Comparison of ENCODE assay signal across 15 cellular contexts in genomic region chr5:158660726-158661125, GRCh38.
"Had no signal": no experiment of that assay in that cellular context is flagged by ENCODE, and none has a peak within 500 bp of the region (broad histone marks: within the 10 kb centered on the region; RNA-seq: fewer than 3 reads in every experiment).

No MANE protein-coding gene starts in this region.

- H3K4me1 ChIP-seq: body of pancreas, left ventricle myocardium inferior, thyroid gland, vagina had no signal

- H3K27ac ChIP-seq: body of pancreas, left ventricle myocardium inferior, neutrophil, thyroid gland, vagina had no signal

- DNase-seq: activated CD4-positive, alpha-beta memory T cell treated with anti-CD3 and anti-CD28 coated beads for 36 hours; activated CD4-positive, alpha-beta T cell treated with anti-CD3 and anti-CD28 coated beads for 36 hours; activated CD8-positive, alpha-beta memory T cell treated with anti-CD3 and anti-CD28 coated beads, Interleukin-2, amount 10 ng/mL, durations not matched to agents 7 days and 5 days; activated naive CD4-positive, alpha-beta T cell treated with anti-CD3 and anti-CD28 coated beads, Interleukin-2, amount 10 ng/mL, durations not matched to agents 7 days and 5 days; activated T-cell treated with anti-CD3 and anti-CD28 coated beads, Interleukin-2, amount 50 U/mL, for 1 hour; body of pancreas; effector CD8-positive, alpha-beta T cell; hippocampal formation; left ventricle myocardium inferior; mesendoderm; natural killer cell; stimulated activated CD4-positive, alpha-beta T cell treated with anti-CD3 and anti-CD28 coated beads, Interleukin-2, amount 100 ng/mL, for 48 hours; thyroid gland had no signal

- H3K9me3 ChIP-seq: neutrophil, thyroid gland, vagina had no signal

- H3K36me3 ChIP-seq: left ventricle myocardium inferior, neutrophil, thyroid gland, vagina had no signal

- H3K4me3 ChIP-seq: body of pancreas, left ventricle myocardium inferior, thyroid gland, vagina had no signal

- H3K27me3 ChIP-seq: body of pancreas, neutrophil, thyroid gland, vagina had no signal
